Comparison of ENCODE assay signal across 17 cellular contexts in the genomic region with DNA sequence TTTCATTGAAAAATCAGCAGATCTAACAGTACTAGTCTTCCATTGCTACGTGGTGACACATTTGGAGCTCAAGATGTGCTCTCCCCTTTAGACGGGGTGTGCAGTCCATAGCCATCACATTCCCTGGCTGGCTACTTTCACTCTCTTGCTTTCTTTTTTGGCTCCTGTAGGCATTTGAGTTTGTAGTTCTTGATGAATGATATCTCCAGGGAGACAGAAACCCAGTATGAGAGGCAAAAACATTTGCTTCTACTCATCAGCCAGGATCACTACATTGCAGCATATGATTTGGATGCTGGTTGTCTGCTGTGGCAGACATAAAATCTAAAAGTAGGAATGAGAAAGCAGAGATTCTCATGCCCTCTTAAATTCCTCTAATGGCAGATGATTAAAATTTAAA. TPM values are rescaled to one million over a fixed set of nuclear protein-coding genes. Genes with fewer than 3 reads are reported as not detected.
DNase-seq lines count a peak whose midpoint lies in the region; ATAC-seq and TF ChIP-seq lines count a peak whose summit lies in the region.
"Had no signal": no experiment of that assay in that cellular context is flagged by ENCODE, and none has a peak within 500 bp of the region (broad histone marks: within the 10 kb centered on the region; RNA-seq: fewer than 3 reads in every experiment).

No MANE protein-coding gene starts in this region.

- H3K9me3 ChIP-seq in IMR-90 (ENCODE audit: control insufficient read depth, insufficient read depth, low read length): no peaks in the 10 kb centered on the region
- H3K9me3 ChIP-seq in CD8-positive, alpha-beta T cell (ENCODE audit: low read length): no peaks in the 10 kb centered on the region
- H3K9me3 ChIP-seq in heart right ventricle: no peaks in the 10 kb centered on the region

- intact Hi-C loops in IMR-90 (cut with micrococcal nuclease): no loop called here
- intact Hi-C loops in CD8-positive, alpha-beta T cell (cut with DNase I, micrococcal nuclease): no loop called here
- intact Hi-C loops in heart right ventricle (cut with DNase I): no loop called here

- POLR2A ChIA-PET in IMR-90 (lab: Charles Lee; ENCODE audit: unreplicated experiment): no interaction called here
- POLR2A ChIA-PET in CD8-positive, alpha-beta T cell (lab: Charles Lee): no interaction called here

- H3K18ac ChIP-seq in IMR-90 (ENCODE audit: low read depth, low read length): no peak overlapping the region

- H3K27me3 Mint-ChIP-seq in nephron progenitor cell (ENCODE audit: low read depth, poor library complexity): no peaks in the 10 kb centered on the region
- H3K27me3 Mint-ChIP-seq in CD8-positive, alpha-beta T cell (ENCODE audit: low read depth): no peaks in the 10 kb centered on the region

- no peak overlapping the region for H3K4me2 ChIP-seq in IMR-90 (ENCODE audit: low read depth, low read length)

- no peak overlapping the region for H4K91ac ChIP-seq in IMR-90 (ENCODE audit: insufficient read depth, low read depth, low read length)

- DNase-seq in AG08395 (ENCODE audit: low spot score) (peak; percentile 6), IMR-90 (peak; percentile 8), fibroblast of peridontal ligament (ENCODE audit: extremely low read depth) (peak; percentile 73), nephron progenitor cell (no peak), NCI-H128 (lab: John Stamatoyannopoulos, UW; ENCODE audit: unreplicated experiment) (no peak), heart right ventricle (no peak)
- no peak for DNase-seq in stimulated activated naive CD4-positive, alpha-beta T cell (lab: John Stamatoyannopoulos, UW)
- no peak for DNase-seq in CD8-positive, alpha-beta T cell
- DNase-seq: C1 segment of cervical spinal cord, H9, MM.1S, NCI-H1092, NCI-H2081, NCI-H446 treated with DMSO at 0.1 percent for 48 hours, SJCRH30 had no signal

- no peaks in the 10 kb centered on the region for H3K4me1 ChIP-seq in IMR-90 (ENCODE audit: control insufficient read depth, insufficient read depth, low read length)
- H3K4me1 ChIP-seq in CD8-positive, alpha-beta T cell (ENCODE audit: insufficient read depth, low read length): no peaks in the 10 kb centered on the region
- H3K4me1 ChIP-seq in heart right ventricle: no peaks in the 10 kb centered on the region
- H3K4me1 ChIP-seq: SJCRH30 had no signal

- no peaks in the 10 kb centered on the region for H4K20me1 ChIP-seq in IMR-90 (ENCODE audit: insufficient read depth, low read length)

- H2AK9ac ChIP-seq in IMR-90 (replicated peaks; ENCODE audit: low read depth, low read length, poor library complexity): no peak overlapping the region

- H3K4me3 Mint-ChIP-seq in nephron progenitor cell: no peak overlapping the region
- no peak overlapping the region for H3K4me3 Mint-ChIP-seq in CD8-positive, alpha-beta T cell
- H3K4me3 Mint-ChIP-seq: H9 had no signal

- no CpG with 5 or more reads among the region's 2 CpGs for WGBS in IMR-90 (ENCODE audit: extremely low coverage in 2 of 2, insufficient read length in 1 of 2), 2 experiments
- 79 to 85% methylated on average over 2 of the region's 2 CpGs for WGBS in heart right ventricle, 2 donors

- peaks cover 10% of the 10 kb centered on the region for H3K4me1 Mint-ChIP-seq in nephron progenitor cell
- no peaks in the 10 kb centered on the region for H3K4me1 Mint-ChIP-seq in CD8-positive, alpha-beta T cell (ENCODE audit: low read depth)

- no peak overlapping the region for H2AK5ac ChIP-seq in IMR-90 (ENCODE audit: low read depth, low read length)

- no peak overlapping the region for H3K27ac ChIP-seq in IMR-90 (ENCODE audit: insufficient read depth, low read length)
- H3K27ac ChIP-seq in CD8-positive, alpha-beta T cell (ENCODE audit: low read depth, low read length): no peak overlapping the region
- no peak overlapping the region for H3K27ac ChIP-seq in heart right ventricle
- H3K27ac ChIP-seq: HL-60, SJCRH30 had no signal

- TF ChIP-seq CTCF in IMR-90 (conservative IDR thresholded peaks at IDR 0.05; ENCODE audit: low read depth, low read length): no peak
- TF ChIP-seq CTCF in nephron progenitor cell (IDR thresholded peaks at IDR 0.05): no peak
- TF ChIP-seq CTCF in CD8-positive, alpha-beta T cell (IDR thresholded peaks at IDR 0.05): no peak
- no peak for TF ChIP-seq CTCF in heart right ventricle (IDR thresholded peaks at IDR 0.05)

- no peak overlapping the region for H3K14ac ChIP-seq in IMR-90 (replicated peaks; ENCODE audit: low read depth, low read length)

- H3K9me1 ChIP-seq in IMR-90 (ENCODE audit: insufficient read depth, low read length): no peaks in the 10 kb centered on the region

- ATAC-seq in IMR-90 (ENCODE audit: low read depth): peak; percentile 40
- ATAC-seq in CD8-positive, alpha-beta T cell: no peak
- ATAC-seq in heart right ventricle: no peak
- ATAC-seq: Panc1 had no signal

- no TSS peak for BruUV-seq in IMR-90 (replicated peaks; lab: Mats Ljungman, UMichigan)

- H4K5ac ChIP-seq in IMR-90 (ENCODE audit: low read depth, low read length): no peak overlapping the region

- no peak for TF ChIP-seq RAD21 in IMR-90 (IDR thresholded peaks at IDR 0.05; ENCODE audit: low read length)

- H2BK15ac ChIP-seq in IMR-90 (ENCODE audit: low read depth, low read length): no peak overlapping the region

- no peak overlapping the region for H2BK120ac ChIP-seq in IMR-90 (ENCODE audit: low read depth, low read length)

- CTCF ChIA-PET in IMR-90 (lab: Yijun Ruan, JAX): interaction anchor here (0.7 kb wide), 1 partner anchor 35 kb away, joined by 3 read pairs; no protein-coding TSS in a partner anchor
- CTCF ChIA-PET in CD8-positive, alpha-beta T cell (lab: Charles Lee): no interaction called here

- no peaks in the 10 kb centered on the region for H3K36me3 ChIP-seq in IMR-90 (ENCODE audit: control insufficient read depth, insufficient read depth, low read length)
- no peaks in the 10 kb centered on the region for H3K36me3 ChIP-seq in CD8-positive, alpha-beta T cell (ENCODE audit: insufficient read depth, low read length)
- H3K36me3 ChIP-seq in heart right ventricle: no peaks in the 10 kb centered on the region
- H3K36me3 ChIP-seq: SJCRH30 had no signal

- H3K23ac ChIP-seq in IMR-90 (ENCODE audit: low read depth, low read length): peak overlapping the region; percentile 60; the same call in 1 of the 2 replicates

- H3K9ac ChIP-seq in IMR-90 (ENCODE audit: low read depth, low read length): no peak overlapping the region

- H3K27me3 ChIP-seq in IMR-90 (ENCODE audit: control insufficient read depth, insufficient read depth, low read length): no peaks in the 10 kb centered on the region
- H3K27me3 ChIP-seq in CD8-positive, alpha-beta T cell (ENCODE audit: insufficient read depth, low read length): no peaks in the 10 kb centered on the region
- H3K27me3 ChIP-seq in heart right ventricle: no peaks in the 10 kb centered on the region
- H3K27me3 ChIP-seq: SJCRH30 had no signal

- H3K4me3 ChIP-seq in IMR-90 (ENCODE audit: insufficient read depth, low read depth, low read length): no peak overlapping the region
- H3K4me3 ChIP-seq in CD8-positive, alpha-beta T cell (ENCODE audit: low read depth, low read length): no peak overlapping the region
- no peak overlapping the region for H3K4me3 ChIP-seq in heart right ventricle
- H3K4me3 ChIP-seq: SJCRH30 had no signal

- no peak overlapping the region for H2AFZ ChIP-seq in IMR-90 (replicated peaks; ENCODE audit: low read length, poor library complexity)

- no peak overlapping the region for H3K4ac ChIP-seq in IMR-90 (ENCODE audit: low read depth, low read length)

- H4K8ac ChIP-seq in IMR-90 (ENCODE audit: low read depth in 2 of 2, low read length in 2 of 2): no peak overlapping the region

- H3K9me3 Mint-ChIP-seq in nephron progenitor cell: peaks cover 3% of the 10 kb centered on the region
- H3K9me3 Mint-ChIP-seq in CD8-positive, alpha-beta T cell: no peaks in the 10 kb centered on the region
- H3K9me3 Mint-ChIP-seq: H9 had no signal

- H3K27ac Mint-ChIP-seq in nephron progenitor cell: peak overlapping the region; percentile 19
- no peak overlapping the region for H3K27ac Mint-ChIP-seq in CD8-positive, alpha-beta T cell
- H3K27ac Mint-ChIP-seq: H9 had no signal

- H2BK20ac ChIP-seq in IMR-90 (ENCODE audit: low read depth, low read length): no peak overlapping the region

- dilution Hi-C loops in IMR-90 (cut with HindIII; ENCODE audit: low sequenced_read_pairs, unreplicated experiment): no loop called here

- H2BK5ac ChIP-seq in IMR-90 (ENCODE audit: low read depth, low read length, poor library complexity, severe bottlenecking): no peak overlapping the region

- in situ Hi-C loops in IMR-90 (cut with MboI; ENCODE audit: low sequenced_read_pairs): no loop called here

- no peak for TF ChIP-seq POLR2A in IMR-90 (IDR thresholded peaks at IDR 0.05; ENCODE audit: low read depth, low read length)

- H3K36me3 Mint-ChIP-seq in nephron progenitor cell (ENCODE audit: low read depth): no peaks in the 10 kb centered on the region
- no peaks in the 10 kb centered on the region for H3K36me3 Mint-ChIP-seq in CD8-positive, alpha-beta T cell

- H3K56ac ChIP-seq in IMR-90 (ENCODE audit: extremely low read depth, insufficient read depth, low read length): no peak overlapping the region

- H3K79me1 ChIP-seq in IMR-90 (ENCODE audit: low read depth in 1 of 2, low read length in 2 of 2): no peaks in the 10 kb centered on the region

TF ChIP-seq in IMR-90, 13 proteins besides CTCF, POLR2A, EP300 and RAD21 (continues in another document):
- TF ChIP-seq MXI1 (IDR thresholded peaks at IDR 0.05; ENCODE audit: borderline replicate concordance, low read depth, low read length): no peak
- TF ChIP-seq CEBPB (IDR thresholded peaks at IDR 0.05; ENCODE audit: low read depth, low read length): no peak
- no peak for TF ChIP-seq RCOR1 (IDR thresholded peaks at IDR 0.05; ENCODE audit: insufficient replicate concordance, low read length)
- TF ChIP-seq, protein P1, sequence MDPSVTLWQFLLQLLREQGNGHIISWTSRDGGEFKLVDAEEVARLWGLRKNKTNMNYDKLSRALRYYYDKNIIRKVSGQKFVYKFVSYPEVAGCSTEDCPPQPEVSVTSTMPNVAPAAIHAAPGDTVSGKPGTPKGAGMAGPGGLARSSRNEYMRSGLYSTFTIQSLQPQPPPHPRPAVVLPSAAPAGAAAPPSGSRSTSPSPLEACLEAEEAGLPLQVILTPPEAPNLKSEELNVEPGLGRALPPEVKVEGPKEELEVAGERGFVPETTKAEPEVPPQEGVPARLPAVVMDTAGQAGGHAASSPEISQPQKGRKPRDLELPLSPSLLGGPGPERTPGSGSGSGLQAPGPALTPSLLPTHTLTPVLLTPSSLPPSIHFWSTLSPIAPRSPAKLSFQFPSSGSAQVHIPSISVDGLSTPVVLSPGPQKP (IDR thresholded peaks at IDR 0.05; ENCODE audit: borderline replicate concordance, low read depth, low read length): no peak
- no peak for TF ChIP-seq RFX5 (IDR thresholded peaks at IDR 0.05; ENCODE audit: low read depth, low read length)
- no peak for TF ChIP-seq MAZ (IDR thresholded peaks at IDR 0.05; ENCODE audit: borderline replicate concordance, low read depth, low read length)

RNA-seq across cellular contexts. Expression of a gene that starts 12.1 kb away (rescaled TPM):
- total RNA-seq in IMR-90 (2012; rRNA removed) (5.6 and 6.5 TPM in 2 replicates), heart right ventricle (under 1 TPM; 0.14 to 0.81 (median 0.36) TPM)
- polyA plus RNA-seq in IMR-90 (2012; rRNA removed) (3.0 and 3.1 TPM in 2 replicates), heart right ventricle (under 1 TPM; 0.26 to 0.59 TPM)
- polyA plus RNA-seq in IMR-90 (2012; cell fraction: cytosol; rRNA removed): 0.78 and 3.5 TPM in 2 replicates
- 0.84 and 3.8 TPM in 2 replicates for polyA plus RNA-seq in IMR-90 (2012; cell fraction: nucleus; rRNA removed; ENCODE audit: low replicate concordance)
- under 1 TPM; 0.22 to 0.44 TPM for total RNA-seq in CD8-positive, alpha-beta T cell

Comparison
In these comparisons a context has a peak if more than half of its experiments do, and no peak if none do; other contexts are left out.
1. DNase-seq: peak in AG08395 (single experiment), IMR-90 (single experiment) and fibroblast of peridontal ligament (single experiment); none in nephron progenitor cell (single experiment), stimulated activated naive CD4-positive, alpha-beta T cell (0 of 6), NCI-H128 (single experiment), CD8-positive, alpha-beta T cell (0 of 7) and heart right ventricle (0 of 2).